8 cellular contexts compared by ENCODE assay signal in the genomic region with DNA sequence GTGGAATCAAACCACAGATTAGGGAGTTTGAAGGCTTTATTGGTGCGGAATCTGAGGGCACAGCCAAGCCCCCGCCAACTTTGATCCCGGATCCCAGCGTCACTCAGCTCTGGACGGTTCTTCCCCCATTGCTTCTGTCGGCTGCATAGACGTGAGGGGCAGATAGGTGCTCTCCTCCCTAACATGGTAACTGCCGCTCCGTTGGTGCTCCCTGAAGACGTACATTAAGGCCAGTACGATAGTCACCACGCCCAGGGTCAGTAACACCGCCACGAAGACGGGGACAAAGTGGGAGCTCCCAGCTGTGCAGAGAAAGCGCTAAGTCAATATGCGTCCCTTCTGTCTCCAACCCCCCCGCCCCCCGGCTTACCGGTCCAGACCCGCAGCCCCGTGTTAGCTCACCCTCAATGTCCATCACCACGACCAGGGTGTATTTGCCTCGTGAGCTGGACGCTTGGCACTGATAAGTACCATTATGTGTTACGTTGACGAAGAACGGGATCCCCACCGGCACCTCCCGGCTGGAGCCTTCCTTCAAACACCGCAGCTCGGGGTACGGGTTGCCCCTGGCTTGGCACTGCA. TPM values are rescaled to one million over a fixed set of nuclear protein-coding genes. Genes with fewer than 3 reads are reported as not detected.
DNase-seq lines count a peak whose midpoint lies in the region; ATAC-seq, FAIRE-seq and TF ChIP-seq lines count a peak whose summit lies in the region.

No MANE protein-coding gene starts in this region.

- POLR2A ChIA-PET in H1 (lab: Charles Lee; ENCODE audit: partially characterized antibody): interaction anchor here (0.6 to 6.8 kb wide), 22 partner anchors 11 to 325 kb away, joined by 3 to 104 read pairs (median 5); a partner anchor contains a TSS

- H2BK5ac ChIP-seq in H1 (ENCODE audit: low read depth, low read length): peak overlapping the region; percentile 12; the same call in 1 of the 2 replicates

- DNase-seq in NCI-H69 (lab: John Stamatoyannopoulos, UW) (peak; percentile 74), H1 (ENCODE audit: low read depth in 1 of 2, low spot score in 2 of 2) (peak in 1 of 2 experiments; percentile 63), neural progenitor cell (ENCODE audit: low spot score) (peak; percentile 33), cortex of kidney (lab: John Stamatoyannopoulos, UW) (no peak), NCI-H2171 (lab: John Stamatoyannopoulos, UW) (no peak), GM13977 (ENCODE audit: low spot score) (no peak), putamen (ENCODE audit: low spot score) (no peak)

- H3K9me3 ChIP-seq in H1 (ENCODE audit: insufficient read depth in 2 of 2, low read depth in 1 of 2, low read length in 1 of 2) (no peaks in the 10 kb centered on the region), neural progenitor cell (ENCODE audit: low read depth) (no peaks in the 10 kb centered on the region)

- 7% methylated on average over 28 of the region's 33 CpGs; no CpG with 5 or more reads in 1 of the 2 experiments for WGBS in H1 (ENCODE audit: extremely low coverage in 1 of 2, insufficient coverage in 1 of 2, insufficient read length in 1 of 2, insufficient replicate concordance in 2 of 2, low coverage in 1 of 2, low lambda C conversion rate in 2 of 2, missing lambda C conversion rate in 1 of 2), 2 experiments

- H2BK120ac ChIP-seq in H1 (replicated peaks; ENCODE audit: low read depth, low read length): no peak overlapping the region

- no peak overlapping the region for H2BK12ac ChIP-seq in H1 (ENCODE audit: low read depth, low read length)

- TF ChIP-seq EP300 in H1 (IDR thresholded peaks at IDR 0.05; ENCODE audit: borderline replicate concordance in 1 of 2, low read depth in 2 of 2, low read length in 2 of 2): no peak

- no peak overlapping the region for H2AK5ac ChIP-seq in H1 (ENCODE audit: low read depth, low read length)

- H3K79me2 ChIP-seq in H1 (ENCODE audit: control insufficient read depth in 1 of 2, insufficient read depth in 2 of 2, low read length in 2 of 2): peaks cover 5 to 24% of the 10 kb centered on the region in 2 experiments
- H3K79me2 ChIP-seq in neural progenitor cell (ENCODE audit: low read depth): peaks cover 38% of the 10 kb centered on the region

- peak overlapping the region; percentile 98 for H3K4me3 Mint-ChIP-seq in neural progenitor cell

- H3K27me3 Mint-ChIP-seq in neural progenitor cell (ENCODE audit: insufficient read depth, low read depth): peaks cover 7% of the 10 kb centered on the region

- no peak overlapping the region for H3K18ac ChIP-seq in H1 (ENCODE audit: extremely low read depth, low read length)

- TF ChIP-seq POLR2A in H1 (IDR thresholded peaks at IDR 0.05; ENCODE audit: control extremely low read depth in 1 of 2, low read depth in 2 of 2, low read length in 2 of 2): no peak; a peak in 1 of 3 replicates

- H2BK20ac ChIP-seq in H1 (ENCODE audit: low read length): no peak overlapping the region

- FAIRE-seq in H1 (lab: Jason Lieb, UNC): no peak

- H2AFZ ChIP-seq in H1 (ENCODE audit: low read length) (peak overlapping the region; percentile 43; the same call in 1 of the 2 replicates), neural progenitor cell (replicated peaks) (peak overlapping the region; percentile 70)

- H3K23ac ChIP-seq in H1 (ENCODE audit: insufficient read length): no peak overlapping the region

- H3K9me3 Mint-ChIP-seq in neural progenitor cell: no peaks in the 10 kb centered on the region

- CTCF ChIA-PET in H1 (lab: Charles Lee; ENCODE audit: partially characterized antibody): interaction anchor here (0.8 to 4.9 kb wide), 17 partner anchors 11 to 82 kb away, joined by 3 to 21 read pairs (median 4); a partner anchor contains a TSS

- H3K4me2 ChIP-seq in H1 (ENCODE audit: insufficient read depth in 1 of 2, low read depth in 2 of 2, low read length in 2 of 2) (peak overlapping the region; percentile 91 to 93), neural progenitor cell (peak overlapping the region; percentile 81)

- H3K23me2 ChIP-seq in H1 (ENCODE audit: low read depth, low read length): peaks cover 13% of the 10 kb centered on the region

- H3K56ac ChIP-seq in H1 (replicated peaks; ENCODE audit: insufficient read length, low read depth, low read length): no peak overlapping the region

- in situ Hi-C loops in GM13977 (cut with MboI; ENCODE audit: low pct_unique_long_range_greater_than_20kb, low sequenced_read_pairs, unreplicated experiment): no loop called here

- H3K36me3 ChIP-seq in H1 (ENCODE audit: control insufficient read depth in 2 of 4, insufficient read depth in 4 of 4, low read length in 3 of 4) (peaks cover 11 to 14% (median 12%) of the 10 kb centered on the region in 4 experiments; a peak in 7 of 8 replicates), neural progenitor cell (no peaks in the 10 kb centered on the region)

- no peak overlapping the region for H4K91ac ChIP-seq in H1 (replicated peaks; ENCODE audit: insufficient read length, low read length)

- H4K8ac ChIP-seq in H1 (ENCODE audit: extremely low read depth, insufficient read depth, low read length): peak overlapping the region; percentile 78

- H3K9ac ChIP-seq in H1 (replicated peaks in 1 of 4; ENCODE audit: extremely low read depth in 1 of 4, low read depth in 3 of 4, low read length in 3 of 4): peak overlapping the region in 1 of 4 experiments; percentile 3; a peak in 1 of 7 replicates
- H3K9ac ChIP-seq in neural progenitor cell: no peak overlapping the region

- peak; percentile 5 for ATAC-seq in GM18909 (IDR thresholded peaks at IDR 0.05; ENCODE audit: poor library complexity, unreplicated experiment)

- TF ChIP-seq CTCF in H1 (IDR thresholded peaks at IDR 0.05; ENCODE audit: control extremely low read depth in 1 of 3, insufficient read depth in 1 of 3, low read depth in 1 of 3, low read length in 3 of 3) (no peak; a peak in 1 of 4 replicates), neural progenitor cell (IDR thresholded peaks at IDR 0.05) (no peak), GM13977 (IDR thresholded peaks at IDR 0.05; ENCODE audit: extremely low read depth, insufficient read depth, missing control alignments) (no peak)

- peak overlapping the region; percentile 29 for H4K5ac ChIP-seq in H1 (ENCODE audit: insufficient read length, low read depth, low read length)

- H3K4me3 ChIP-seq in H1 (ENCODE audit: extremely low read depth in 1 of 4, insufficient read depth in 2 of 4, low read depth in 3 of 4, low read length in 4 of 4) (peak overlapping the region; percentile 75 to 96 (median 90)), neural progenitor cell (peak overlapping the region; percentile 71)

- peak overlapping the region; percentile 97 for H3K27ac Mint-ChIP-seq in neural progenitor cell

- peaks cover 5% of the 10 kb centered on the region for H3K79me1 ChIP-seq in H1 (ENCODE audit: low read depth, low read length)

- H3K4me1 ChIP-seq in H1 (replicated peaks in 1 of 4; ENCODE audit: control insufficient read depth in 3 of 4, insufficient read depth in 4 of 4, low read length in 3 of 4): peaks cover 0 to 19% (median 7%) of the 10 kb centered on the region in 4 experiments; a peak in 6 of 7 replicates
- peaks cover 16% of the 10 kb centered on the region for H3K4me1 ChIP-seq in neural progenitor cell

- H3K4me1 Mint-ChIP-seq in neural progenitor cell: peaks cover 22% of the 10 kb centered on the region

- H3K36me3 Mint-ChIP-seq in neural progenitor cell: peaks cover 4% of the 10 kb centered on the region

- H3K4ac ChIP-seq in H1 (replicated peaks; ENCODE audit: insufficient read length, low read depth, low read length): no peak overlapping the region

- peaks cover 10% of the 10 kb centered on the region for H3F3A ChIP-seq in neural progenitor cell (ENCODE audit: low read depth)

- H2BK15ac ChIP-seq in H1 (ENCODE audit: low read length): no peak overlapping the region

- H4K20me1 ChIP-seq in H1 (replicated peaks in 1 of 2; ENCODE audit: control insufficient read depth in 1 of 2, insufficient read depth in 2 of 2, low read length in 2 of 2) (peaks cover 6 to 14% of the 10 kb centered on the region in 2 experiments), neural progenitor cell (ENCODE audit: low read depth) (peaks cover 51% of the 10 kb centered on the region)

- H3K14ac ChIP-seq in H1 (ENCODE audit: insufficient read length): no peak overlapping the region

- no peak for TF ChIP-seq RAD21 in H1 (IDR thresholded peaks at IDR 0.05 in 1 of 2, conservative IDR thresholded peaks at IDR 0.05 in 1 of 2; ENCODE audit: low read depth in 2 of 2, low read length in 2 of 2)

- H3K27me3 ChIP-seq in H1 (replicated peaks in 1 of 4; ENCODE audit: control insufficient read depth in 3 of 4, extremely low read depth in 1 of 4, insufficient read depth in 3 of 4, low read length in 3 of 4) (peaks cover 0 to 3% (median 0%) of the 10 kb centered on the region in 4 experiments; a peak in 2 of 7 replicates), neural progenitor cell (peaks cover 7% of the 10 kb centered on the region)

- H3K27ac ChIP-seq in H1 (ENCODE audit: low read depth, low read length) (no peak overlapping the region), neural progenitor cell (no peak overlapping the region)

RNA-seq across cellular contexts. Expression of a gene that starts 0.5 kb away (rescaled TPM):
- 70.5 and 72.4 TPM in 2 replicates for total RNA-seq in H1 (2021; fragmentation: NEBNext Ultra II Directional; extraction: Animal tissue kit (Norgen Biotek cat#: 25700))
- polyA plus RNA-seq in H1 (2011; rRNA removed): 5.7 and 17.1 TPM in 2 replicates
- 7.7 TPM for polyA plus RNA-seq in H1 (2011; cell fraction: cytosol; rRNA removed)
- 21.8 TPM for polyA plus RNA-seq in H1 (2011; cell fraction: nucleus; rRNA removed)
- polyA plus RNA-seq in H1 (2012, experiment 1 of 2): 20.0 to 44.4 TPM (median 40.7 TPM) in 4 replicates
- 37.2 TPM for polyA plus RNA-seq in H1 (2012, experiment 2 of 2)
- 44.6 TPM for polyA plus RNA-seq in H1 (2013, experiment 1 of 2)
- polyA plus RNA-seq in H1 (2013, experiment 2 of 2): 43.1 TPM
- 11.8 and 15.6 TPM in 2 replicates for polyA minus RNA-seq in H1 (2011; rRNA and poly(A)+ RNA removed)
- polyA minus RNA-seq in H1 (2011; cell fraction: cytosol; rRNA and poly(A)+ RNA removed): 32.7 TPM
- polyA minus RNA-seq in H1 (2011; cell fraction: nucleus; rRNA and poly(A)+ RNA removed): 20.5 TPM
- total RNA-seq in neural progenitor cell (ENCODE audit: low replicate concordance): 5.4 and 24.3 TPM in 2 replicates

RNA-seq across cellular contexts. Expression of a gene that starts 5.6 kb away (rescaled TPM):
- 16.5 TPM in 2 replicates for total RNA-seq in H1 (2021; fragmentation: NEBNext Ultra II Directional; extraction: Animal tissue kit (Norgen Biotek cat#: 25700))
- 15.4 and 18.9 TPM in 2 replicates for polyA plus RNA-seq in H1 (2011; rRNA removed)
- 16.2 TPM for polyA plus RNA-seq in H1 (2011; cell fraction: cytosol; rRNA removed)
- 23.9 TPM for polyA plus RNA-seq in H1 (2011; cell fraction: nucleus; rRNA removed)
- 14.6 to 21.6 TPM (median 18.4 TPM) in 4 replicates for polyA plus RNA-seq in H1 (2012, experiment 1 of 2)
- 13.2 TPM for polyA plus RNA-seq in H1 (2012, experiment 2 of 2)
- 23.1 TPM for polyA plus RNA-seq in H1 (2013, experiment 1 of 2)
- 22.4 TPM for polyA plus RNA-seq in H1 (2013, experiment 2 of 2)
- 10.1 and 11.3 TPM in 2 replicates for polyA minus RNA-seq in H1 (2011; rRNA and poly(A)+ RNA removed)
- polyA minus RNA-seq in H1 (2011; cell fraction: cytosol; rRNA and poly(A)+ RNA removed): 11.5 TPM
- polyA minus RNA-seq in H1 (2011; cell fraction: nucleus; rRNA and poly(A)+ RNA removed): 5.6 TPM
- 1.3 and 3.5 TPM in 2 replicates for total RNA-seq in neural progenitor cell (ENCODE audit: low replicate concordance)

RNA-seq across cellular contexts. Expression of a gene that starts 18.0 kb away (rescaled TPM):
- 27.0 and 27.8 TPM in 2 replicates for total RNA-seq in H1 (2021; fragmentation: NEBNext Ultra II Directional; extraction: Animal tissue kit (Norgen Biotek cat#: 25700))
- 64.4 and 80.2 TPM in 2 replicates for polyA plus RNA-seq in H1 (2011; rRNA removed)
- polyA plus RNA-seq in H1 (2011; cell fraction: cytosol; rRNA removed): 56.5 TPM
- 58.5 TPM for polyA plus RNA-seq in H1 (2011; cell fraction: nucleus; rRNA removed)
- 29.0 to 43.7 TPM (median 43.2 TPM) in 4 replicates for polyA plus RNA-seq in H1 (2012, experiment 1 of 2)
- polyA plus RNA-seq in H1 (2012, experiment 2 of 2): 39.3 TPM
- 18.6 TPM for polyA plus RNA-seq in H1 (2013, experiment 1 of 2)
- polyA plus RNA-seq in H1 (2013, experiment 2 of 2): 19.3 TPM
- 15.6 and 20.0 TPM in 2 replicates for polyA minus RNA-seq in H1 (2011; rRNA and poly(A)+ RNA removed)
- polyA minus RNA-seq in H1 (2011; cell fraction: cytosol; rRNA and poly(A)+ RNA removed): 14.0 TPM
- polyA minus RNA-seq in H1 (2011; cell fraction: nucleus; rRNA and poly(A)+ RNA removed): 18.5 TPM
- 7.4 and 11.4 TPM in 2 replicates for total RNA-seq in neural progenitor cell (ENCODE audit: low replicate concordance)

RNA-seq across cellular contexts. Expression of a gene that starts 24.2 kb away (rescaled TPM):
- 4.6 and 5.1 TPM in 2 replicates for total RNA-seq in H1 (2021; fragmentation: NEBNext Ultra II Directional; extraction: Animal tissue kit (Norgen Biotek cat#: 25700))
- 4.2 and 8.2 TPM in 2 replicates for polyA plus RNA-seq in H1 (2011; rRNA removed)
- polyA plus RNA-seq in H1 (2011; cell fraction: cytosol; rRNA removed): 7.6 TPM
- polyA plus RNA-seq in H1 (2011; cell fraction: nucleus; rRNA removed): 24.9 TPM
- polyA plus RNA-seq in H1 (2012, experiment 1 of 2): 3.5 to 9.1 TPM (median 7.4 TPM) in 4 replicates
- polyA plus RNA-seq in H1 (2012, experiment 2 of 2): 4.4 TPM
- 5.0 TPM for polyA plus RNA-seq in H1 (2013, experiment 1 of 2)
- 4.1 TPM for polyA plus RNA-seq in H1 (2013, experiment 2 of 2)
- polyA minus RNA-seq in H1 (2011; rRNA and poly(A)+ RNA removed): 0.34 and 0.82 TPM in 2 replicates
- 1.0 TPM for polyA minus RNA-seq in H1 (2011; cell fraction: cytosol; rRNA and poly(A)+ RNA removed)
- polyA minus RNA-seq in H1 (2011; cell fraction: nucleus; rRNA and poly(A)+ RNA removed): 2.2 TPM
- total RNA-seq in neural progenitor cell (ENCODE audit: low replicate concordance): 2.4 and 4.6 TPM in 2 replicates

RNA-seq across cellular contexts. Expression of a gene that starts 44.1 kb away (rescaled TPM):
- 1.9 and 4.8 TPM in 2 replicates for total RNA-seq in H1 (2021; fragmentation: NEBNext Ultra II Directional; extraction: Animal tissue kit (Norgen Biotek cat#: 25700))
- 3.9 and 9.0 TPM in 2 replicates for polyA plus RNA-seq in H1 (2011; rRNA removed)
- polyA plus RNA-seq in H1 (2011; cell fraction: cytosol; rRNA removed): 5.9 TPM
- polyA plus RNA-seq in H1 (2011; cell fraction: nucleus; rRNA removed): 58.0 TPM
- 1.2 to 5.4 TPM (median 4.4 TPM) in 4 replicates for polyA plus RNA-seq in H1 (2012, experiment 1 of 2)
- polyA plus RNA-seq in H1 (2012, experiment 2 of 2): 1.0 TPM
- 2.9 TPM for polyA plus RNA-seq in H1 (2013, experiment 1 of 2)
- polyA plus RNA-seq in H1 (2013, experiment 2 of 2): 1.9 TPM
- 0.32 and 0.79 TPM in 2 replicates for polyA minus RNA-seq in H1 (2011; rRNA and poly(A)+ RNA removed)
- polyA minus RNA-seq in H1 (2011; cell fraction: cytosol; rRNA and poly(A)+ RNA removed): 1.4 TPM
- 7.0 TPM for polyA minus RNA-seq in H1 (2011; cell fraction: nucleus; rRNA and poly(A)+ RNA removed)
- 0.46 TPM in 1 of 2 replicates, not detected in the other for total RNA-seq in neural progenitor cell (ENCODE audit: low replicate concordance)

Comparison
In these comparisons a context has a peak if more than half of its experiments do, and no peak if none do; other contexts are left out.
1. DNase-seq: peak in NCI-H69 (single experiment) and neural progenitor cell (single experiment); none in cortex of kidney (single experiment), NCI-H2171 (single experiment), GM13977 (single experiment) and putamen (single experiment).